ENCODE assay signal across 8 cellular contexts in genomic region chrX:40106677-40107290, GRCh38. TPM values are rescaled to one million over a fixed set of nuclear protein-coding genes. Genes with fewer than 3 reads are reported as not detected.
DNase-seq lines count a peak whose midpoint lies in the region; ATAC-seq and TF ChIP-seq lines count a peak whose summit lies in the region.

No MANE protein-coding gene starts in this region.

- H3K4me3 ChIP-seq in kidney epithelial cell (ENCODE audit: low read depth, low read length) (peak overlapping the region; percentile 41), thyroid gland (replicated peaks in 1 of 3) (peak overlapping the region in 1 of 3 donors; percentile 35)

- peak overlapping the region; percentile 80 for H3K27ac Mint-ChIP-seq in activated T-cell treated with anti-CD3 and anti-CD28 coated beads, Interleukin-2, amount 50 U/mL, for 24 hours
- H3K27ac Mint-ChIP-seq in activated T-helper 17 cell treated with anti-CD3 and anti-CD28 coated beads, Interleukin-2, amount 50 U/mL, for 72 hours = peak overlapping the region; percentile 74

- H3K27ac ChIP-seq in thyroid gland = peak overlapping the region; percentile 63 to 93 (median 81)

- H3K4me1 ChIP-seq in thyroid gland = peaks cover 20 to 54% of the 10 kb centered on the region in 2 donors

- H3K36me3 ChIP-seq in kidney epithelial cell (ENCODE audit: control insufficient read depth, insufficient read depth, low read length) (no peaks in the 10 kb centered on the region), thyroid gland (no peaks in the 10 kb centered on the region)

- H3K9me3 Mint-ChIP-seq in activated T-cell treated with anti-CD3 and anti-CD28 coated beads, Interleukin-2, amount 50 U/mL, for 24 hours = no peaks in the 10 kb centered on the region
- H3K9me3 Mint-ChIP-seq in activated T-helper 17 cell treated with anti-CD3 and anti-CD28 coated beads, Interleukin-2, amount 50 U/mL, for 72 hours = no peaks in the 10 kb centered on the region

- TF ChIP-seq CTCF in kidney epithelial cell (IDR thresholded peaks at IDR 0.05; ENCODE audit: insufficient read depth, low read length, poor library complexity, severe bottlenecking) (no peak), thyroid gland (IDR thresholded peaks at IDR 0.05) (no peak)

- H3K36me3 Mint-ChIP-seq in activated T-cell treated with anti-CD3 and anti-CD28 coated beads, Interleukin-2, amount 50 U/mL, for 24 hours (ENCODE audit: low read depth) = peaks cover 5% of the 10 kb centered on the region
- H3K36me3 Mint-ChIP-seq in activated T-helper 17 cell treated with anti-CD3 and anti-CD28 coated beads, Interleukin-2, amount 50 U/mL, for 72 hours (ENCODE audit: low read depth) = no peaks in the 10 kb centered on the region

- 1% methylated on average over 19 to 23 of the region's 35 CpGs for WGBS in thyroid gland, 2 donors

- H3K4me1 Mint-ChIP-seq in activated T-cell treated with anti-CD3 and anti-CD28 coated beads, Interleukin-2, amount 50 U/mL, for 24 hours (ENCODE audit: low read depth) = peaks cover 22% of the 10 kb centered on the region
- H3K4me1 Mint-ChIP-seq in activated T-helper 17 cell treated with anti-CD3 and anti-CD28 coated beads, Interleukin-2, amount 50 U/mL, for 72 hours = no peaks in the 10 kb centered on the region

- peak overlapping the region; percentile 71 for H3K4me3 Mint-ChIP-seq in activated T-cell treated with anti-CD3 and anti-CD28 coated beads, Interleukin-2, amount 50 U/mL, for 24 hours
- peak overlapping the region; percentile 84 for H3K4me3 Mint-ChIP-seq in activated T-helper 17 cell treated with anti-CD3 and anti-CD28 coated beads, Interleukin-2, amount 50 U/mL, for 72 hours

- peaks cover 32% of the 10 kb centered on the region for H3K27me3 ChIP-seq in kidney epithelial cell (ENCODE audit: control insufficient read depth, insufficient read depth, low read length)
- H3K27me3 ChIP-seq in thyroid gland = no peaks in the 10 kb centered on the region

- ATAC-seq in activated T-helper 17 cell treated with anti-CD3 and anti-CD28 coated beads, Interleukin-2, amount 50 U/mL, for 72 hours (replicated peaks) = no peak
- ATAC-seq in HG02973 (IDR thresholded peaks at IDR 0.05; ENCODE audit: unreplicated experiment) = no peak

- TF ChIP-seq POLR2A in thyroid gland (IDR thresholded peaks at IDR 0.05) = no peak

- no peaks in the 10 kb centered on the region for H3K9me3 ChIP-seq in thyroid gland

- no peak for DNase-seq in activated T-cell treated with anti-CD3 and anti-CD28 coated beads, Interleukin-2, amount 50 U/mL, for 24 hours
- DNase-seq in activated T-cell treated with anti-CD3 and anti-CD28 coated beads for 4 hours (no peak), kidney epithelial cell (ENCODE audit: low read depth) (no peak), thyroid gland (no peak), GM19238 (ENCODE audit: insufficient read length, low spot score) (no peak)
- no peak for DNase-seq in stimulated activated CD4-positive, alpha-beta T cell treated with anti-CD3 and anti-CD28 coated beads, Interleukin-2, amount 100 ng/mL, for 24 hours

- H3K27me3 Mint-ChIP-seq in activated T-cell treated with anti-CD3 and anti-CD28 coated beads, Interleukin-2, amount 50 U/mL, for 24 hours = peaks cover 55% of the 10 kb centered on the region
- H3K27me3 Mint-ChIP-seq in activated T-helper 17 cell treated with anti-CD3 and anti-CD28 coated beads, Interleukin-2, amount 50 U/mL, for 72 hours = no peaks in the 10 kb centered on the region

- intact Hi-C loops in thyroid gland (cut with DNase I) = loop anchor here (5.0 kb wide), 1 partner anchor 61 kb away; no protein-coding TSS in a partner anchor

RNA-seq across cellular contexts. Expression of gene BCOR, which starts 9.0 kb away (rescaled TPM):
- total RNA-seq in activated T-helper 17 cell treated with anti-CD3 and anti-CD28 coated beads, Interleukin-2, amount 50 U/mL, for 72 hours = 10 to 100 TPM; 38.9 to 63.2 TPM
- total RNA-seq in kidney epithelial cell (28.5 and 29.5 TPM in 2 replicates), thyroid gland (10 to 100 TPM; 30.9 to 67.4 (median 42.4) TPM)
